9 cellular contexts compared by ENCODE assay signal in the genomic region with DNA sequence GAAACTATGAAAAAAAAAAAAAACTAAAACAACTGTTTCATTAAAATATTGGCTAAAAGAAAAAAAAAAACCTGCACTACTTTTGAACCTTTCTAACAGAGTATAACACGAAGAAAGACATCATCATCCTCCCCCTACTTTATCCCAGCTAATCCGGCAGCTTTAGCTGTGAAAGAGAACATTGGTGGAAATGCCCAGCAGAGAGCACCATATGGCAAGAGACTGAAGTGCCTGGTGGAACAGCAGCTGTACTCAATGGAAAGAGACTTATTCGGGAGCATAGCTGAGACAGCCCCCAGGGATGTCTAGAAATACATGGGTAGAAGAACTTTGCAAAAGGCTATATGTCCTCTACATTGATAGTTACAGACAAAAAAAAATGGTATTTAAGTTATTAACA. TPM values are rescaled to one million over a fixed set of nuclear protein-coding genes. Genes with fewer than 3 reads are reported as not detected.
DNase-seq lines count a peak whose midpoint lies in the region; TF ChIP-seq lines count a peak whose summit lies in the region.
"Had no signal": no experiment of that assay in that cellular context is flagged by ENCODE, and none has a peak within 500 bp of the region (broad histone marks: within the 10 kb centered on the region; RNA-seq: fewer than 3 reads in every experiment).

No MANE protein-coding gene starts in this region.

- intact Hi-C loops in transverse colon (cut with DNase I; ENCODE audit: low total_unique reads) (no loop called here), uterus (cut with DNase I; ENCODE audit: low total_unique reads) (no loop called here)

- H3K36me3 ChIP-seq in OCI-LY1 (ENCODE audit: insufficient read depth, low read length), result no peaks in the 10 kb centered on the region
- no peaks in the 10 kb centered on the region for H3K36me3 ChIP-seq in transverse colon
- H3K36me3 ChIP-seq in uterus, result no peaks in the 10 kb centered on the region

- no peaks in the 10 kb centered on the region for H3K79me2 ChIP-seq in OCI-LY1 (ENCODE audit: insufficient read depth, low read length)

- no peaks in the 10 kb centered on the region for H3K27me3 ChIP-seq in OCI-LY1 (ENCODE audit: insufficient read depth, low read length)
- no peaks in the 10 kb centered on the region for H3K27me3 ChIP-seq in transverse colon
- H3K27me3 ChIP-seq in uterus, result no peaks in the 10 kb centered on the region

- TF ChIP-seq CTCF in OCI-LY1 (IDR thresholded peaks at IDR 0.05; ENCODE audit: low read length) (peak; percentile 18; the same call in 1 of the 2 replicates), fibroblast of the aortic adventitia (IDR thresholded peaks at IDR 0.05; ENCODE audit: insufficient read depth, low read length) (peak; percentile 23), transverse colon (IDR thresholded peaks at IDR 0.05) (peak in 3 of 5 experiments; percentile 7 to 11 (median 9)), uterus (IDR thresholded peaks at IDR 0.05) (peak in 1 of 4 experiments; percentile 5)

- no peaks in the 10 kb centered on the region for H3F3A ChIP-seq in OCI-LY1 (ENCODE audit: insufficient read depth, low read length)

- H3K4me2 ChIP-seq in OCI-LY1 (ENCODE audit: low read length), result no peak overlapping the region

- H3K4me3 Mint-ChIP-seq in activated naive CD4-positive, alpha-beta T cell treated with anti-CD3 and anti-CD28 coated beads, Interleukin-2, amount 10 ng/mL, durations not matched to agents 7 days and 5 days, result no peak overlapping the region

- peaks cover 4% of the 10 kb centered on the region for H3K9me3 Mint-ChIP-seq in activated naive CD4-positive, alpha-beta T cell treated with anti-CD3 and anti-CD28 coated beads, Interleukin-2, amount 10 ng/mL, durations not matched to agents 7 days and 5 days

- 15 to 27% methylated on average over 3 of the region's 3 CpGs for WGBS in transverse colon (ENCODE audit: low coverage in 1 of 2), 2 donors

- H3K4me1 ChIP-seq in OCI-LY1 (ENCODE audit: insufficient read depth, low read length, severe bottlenecking), result no peaks in the 10 kb centered on the region
- H3K4me1 ChIP-seq in transverse colon, result no peaks in the 10 kb centered on the region
- no peaks in the 10 kb centered on the region for H3K4me1 ChIP-seq in uterus

- H3K27me3 Mint-ChIP-seq in activated naive CD4-positive, alpha-beta T cell treated with anti-CD3 and anti-CD28 coated beads, Interleukin-2, amount 10 ng/mL, durations not matched to agents 7 days and 5 days, result peaks cover 4% of the 10 kb centered on the region

- TF ChIP-seq EP300 in transverse colon (IDR thresholded peaks at IDR 0.05; ENCODE audit: low read depth), result no peak

- in situ Hi-C loops in transverse colon (cut with MboI; ENCODE audit: low pct_ligation_motif_present in 1 of 4, low pct_unique_long_range_greater_than_20kb in 1 of 4, low sequenced_read_pairs in 3 of 4), result no loop called here

- CTCF ChIA-PET in activated naive CD4-positive, alpha-beta T cell treated with anti-CD3 and anti-CD28 coated beads, Interleukin-2, amount 10 ng/mL, durations not matched to agents 7 days and 5 days (lab: Charles Lee), result interaction anchor here (1.3 kb wide), 1 partner anchor 8 kb away, joined by 6 read pairs; no protein-coding TSS in a partner anchor

- H3K27ac Mint-ChIP-seq in activated naive CD4-positive, alpha-beta T cell treated with anti-CD3 and anti-CD28 coated beads, Interleukin-2, amount 10 ng/mL, durations not matched to agents 7 days and 5 days, result no peak overlapping the region

- H3K9ac ChIP-seq in OCI-LY1 (ENCODE audit: low read length), result no peak overlapping the region

- no peaks in the 10 kb centered on the region for H4K20me1 ChIP-seq in OCI-LY1 (ENCODE audit: insufficient read depth, low read length)

- peak; percentile 25 for DNase-seq in activated naive CD4-positive, alpha-beta T cell treated with anti-CD3 and anti-CD28 coated beads, Interleukin-2, amount 10 ng/mL, durations not matched to agents 7 days and 5 days
- no peak for DNase-seq in activated naive CD4-positive, alpha-beta T cell treated with Interleukin-2 at 50 U/mL for 16 hours
- DNase-seq in fibroblast of the aortic adventitia (ENCODE audit: low read depth) (peak; percentile 34), transverse colon (no peak), uterus (no peak)
- DNase-seq in effector CD4-positive, alpha-beta T cell, result no peak
- no peak for DNase-seq in stimulated activated CD4-positive, alpha-beta T cell treated with anti-CD3 and anti-CD28 coated beads, Interleukin-12 subunit alpha, Interleukin-12 subunit beta, amount 100 ng/mL, for 4 hours

- H3K4me3 ChIP-seq in OCI-LY1 (ENCODE audit: low read depth, low read length, poor library complexity, severe bottlenecking), result no peak overlapping the region
- no peak overlapping the region for H3K4me3 ChIP-seq in fibroblast of the aortic adventitia (ENCODE audit: low read depth, low read length)
- no peak overlapping the region for H3K4me3 ChIP-seq in transverse colon
- H3K4me3 ChIP-seq in uterus, result no peak overlapping the region

- no peaks in the 10 kb centered on the region for H3K36me3 Mint-ChIP-seq in activated naive CD4-positive, alpha-beta T cell treated with anti-CD3 and anti-CD28 coated beads, Interleukin-2, amount 10 ng/mL, durations not matched to agents 7 days and 5 days

- no peaks in the 10 kb centered on the region for H3K9me2 ChIP-seq in OCI-LY1 (ENCODE audit: low read depth, low read length)

- no peaks in the 10 kb centered on the region for H3K4me1 Mint-ChIP-seq in activated naive CD4-positive, alpha-beta T cell treated with anti-CD3 and anti-CD28 coated beads, Interleukin-2, amount 10 ng/mL, durations not matched to agents 7 days and 5 days

- H3K9me3 ChIP-seq in OCI-LY1 (ENCODE audit: low read length) (0 out of 2 replicates have a peak, but pooled peaks cover under 1% of the 10 kb centered on the region), transverse colon (peaks cover 6 to 8% of the 10 kb centered on the region in 2 donors), uterus (no peaks in the 10 kb centered on the region)

- no peak overlapping the region for H2AFZ ChIP-seq in OCI-LY1 (ENCODE audit: low read length)

- H3K27ac ChIP-seq in OCI-LY1 (ENCODE audit: low read depth, low read length, poor library complexity, severe bottlenecking), result no peak overlapping the region
- H3K27ac ChIP-seq in transverse colon, result no peak overlapping the region
- no peak overlapping the region for H3K27ac ChIP-seq in uterus

- TF ChIP-seq POLR2A in transverse colon (IDR thresholded peaks at IDR 0.05) (no peak), uterus (IDR thresholded peaks at IDR 0.05) (no peak)

RNA-seq across cellular contexts. Expression of a gene that starts 30.3 kb away (rescaled TPM):
- 0.18 TPM in 1 of 2 replicates, not detected in the other for total RNA-seq in fibroblast of the aortic adventitia (ENCODE audit: low replicate concordance)
- 1 to 10 TPM in 1 of 4 donors, under 1 TPM in 1, not detected in 2; 0.79 to 1.2 TPM for total RNA-seq in transverse colon
- 1 to 10 TPM in 1 of 4 donors, under 1 TPM in 2, not detected in 1; 0.26 to 1.0 (median 0.61) TPM for total RNA-seq in uterus
- total RNA-seq: Daoy had no signal

Comparison
In these comparisons a context has a peak if more than half of its experiments do, and no peak if none do; other contexts are left out.
1. DNase-seq: peak in activated naive CD4-positive, alpha-beta T cell treated with anti-CD3 and anti-CD28 coated beads, Interleukin-2, amount 10 ng/mL, durations not matched to agents 7 days and 5 days (single experiment) and fibroblast of the aortic adventitia (single experiment); none in activated naive CD4-positive, alpha-beta T cell treated with Interleukin-2 at 50 U/mL for 16 hours (single experiment), transverse colon (single experiment), effector CD4-positive, alpha-beta T cell (single experiment), stimulated activated CD4-positive, alpha-beta T cell treated with anti-CD3 and anti-CD28 coated beads, Interleukin-12 subunit alpha, Interleukin-12 subunit beta, amount 100 ng/mL, for 4 hours (single experiment) and uterus (0 of 2).